Comparison of ENCODE assay signal across 1 cellular context in genomic region chr2:216691210-216691741, GRCh38.
TF ChIP-seq lines count a peak whose summit lies in the region.

No MANE protein-coding gene starts in this region.

TF ChIP-seq in K562, 482 proteins besides CTCF, POLR2A, EP300 and RAD21 (continued from another document):
- no peak for TF ChIP-seq CHD7 (IDR thresholded peaks at IDR 0.05; ENCODE audit: low read depth, low read length)
- TF ChIP-seq FOXJ3 (CRISPR knock-in tag; IDR thresholded peaks at IDR 0.05) = peak; percentile 64; the same call in 1 of the 2 replicates
- peak; percentile 97 for TF ChIP-seq FOXJ2 (tag; IDR thresholded peaks at IDR 0.05)
- TF ChIP-seq NFIC (IDR thresholded peaks at IDR 0.05) = peak; percentile 78
- peak; percentile 79 for TF ChIP-seq RFX1 (IDR thresholded peaks at IDR 0.05)
